ENCODE assay signal across 8 cellular contexts in genomic region chr1:174726167-174726879, GRCh38.
DNase-seq lines count a peak whose midpoint lies in the region; ATAC-seq and TF ChIP-seq lines count a peak whose summit lies in the region.

No MANE protein-coding gene starts in this region.

- H3K27ac ChIP-seq in GM23248, result no peak overlapping the region
- no peak overlapping the region for H3K27ac ChIP-seq in RWPE1
- no peak overlapping the region for H3K27ac ChIP-seq in gastroesophageal sphincter

- POLR2A ChIA-PET in AG04449 (lab: Yijun Ruan, JAX), result no interaction called here
- POLR2A ChIA-PET in RWPE1 (lab: Yijun Ruan, JAX; ENCODE audit: low non-redundant PET), result no interaction called here

- no peaks in the 10 kb centered on the region for H3K27me3 ChIP-seq in GM23248 (replicated peaks; ENCODE audit: insufficient read depth)
- H3K27me3 ChIP-seq in gastroesophageal sphincter, result no peaks in the 10 kb centered on the region

- H3K9ac ChIP-seq in GM23248, result no peak overlapping the region

- H3K36me3 ChIP-seq in GM23248 (ENCODE audit: low read depth) (no peaks in the 10 kb centered on the region), gastroesophageal sphincter (no peaks in the 10 kb centered on the region)

- peaks cover 9% of the 10 kb centered on the region; the same call in 1 of the 2 replicates for H3K4me1 ChIP-seq in GM23248 (ENCODE audit: insufficient read depth)
- no peaks in the 10 kb centered on the region for H3K4me1 ChIP-seq in gastroesophageal sphincter

- CTCF ChIA-PET in AG04449 (lab: Yijun Ruan, JAX), result interaction anchor here (0.6 to 9.0 kb wide), 23 partner anchors 9 to 1984 kb away, joined by 3 to 145 read pairs (median 6); no protein-coding TSS in a partner anchor
- CTCF ChIA-PET in RWPE1 (lab: Yijun Ruan, JAX), result interaction anchor here (0.5 to 1.4 kb wide), 12 partner anchors 9 to 631 kb away, joined by 3 to 18 read pairs (median 4); no protein-coding TSS in a partner anchor

- H3K9me3 ChIP-seq in GM23248 (ENCODE audit: low read depth) (no peaks in the 10 kb centered on the region), gastroesophageal sphincter (no peaks in the 10 kb centered on the region)

- no peak for TF ChIP-seq EP300 in gastroesophageal sphincter (IDR thresholded peaks at IDR 0.05)

- DNase-seq in AG04449 (ENCODE audit: low read depth, low spot score) (no peak), GM23248 (peak; percentile 67), RWPE1 (ENCODE audit: low spot score) (no peak)
- no peak for DNase-seq in activated CD4-positive, alpha-beta T cell treated with anti-CD3 and anti-CD28 coated beads for 1 hour

- H2AFZ ChIP-seq in GM23248, result no peak overlapping the region

- H3K4me3 ChIP-seq in AG04449 (ENCODE audit: low read depth, low read length) (no peak overlapping the region), GM23248 (no peak overlapping the region), gastroesophageal sphincter (no peak overlapping the region)

- H3K9me2 ChIP-seq in GM23248 (ENCODE audit: insufficient read depth), result no peaks in the 10 kb centered on the region

- WGBS in GM23248 (ENCODE audit: low coverage in 1 of 2, low lambda C conversion rate in 2 of 2, missing lambda C conversion rate in 2 of 2), 2 experiments, result 29 to 40% methylated on average over 2 of the region's 2 CpGs
- 45 to 100% methylated on average over 1 to 2 of the region's 2 CpGs for WGBS in gastroesophageal sphincter (ENCODE audit: low coverage in 1 of 2), 2 donors

- no peaks in the 10 kb centered on the region for H3F3A ChIP-seq in GM23248 (ENCODE audit: insufficient read depth)

- TF ChIP-seq CTCF in AG04449 (IDR thresholded peaks at IDR 0.05; ENCODE audit: insufficient read depth, low read length, missing control alignments), result peak; percentile 20
- peak; percentile 58 for TF ChIP-seq CTCF in RWPE1 (conservative IDR thresholded peaks at IDR 0.05; ENCODE audit: low read depth)
- peak in 3 of 4 experiments; percentile 25 to 40 (median 27) for TF ChIP-seq CTCF in gastroesophageal sphincter (IDR thresholded peaks at IDR 0.05)

- no peak for ATAC-seq in gastroesophageal sphincter
- ATAC-seq in GM18867 (IDR thresholded peaks at IDR 0.05; ENCODE audit: unreplicated experiment), result no peak
- no peak for ATAC-seq in GM18505 (IDR thresholded peaks at IDR 0.05; ENCODE audit: unreplicated experiment)
- ATAC-seq in GM19463 (IDR thresholded peaks at IDR 0.05; ENCODE audit: unreplicated experiment), result no peak

- no peak overlapping the region for H3K4me2 ChIP-seq in GM23248 (ENCODE audit: unreplicated experiment)

- no peaks in the 10 kb centered on the region for H3K79me2 ChIP-seq in GM23248 (ENCODE audit: insufficient read depth)

- no peaks in the 10 kb centered on the region for H4K20me1 ChIP-seq in GM23248 (ENCODE audit: insufficient read depth)

- no peak for TF ChIP-seq POLR2A in gastroesophageal sphincter (IDR thresholded peaks at IDR 0.05)
- no peak for TF ChIP-seq POLR2A in GM18505 (IDR thresholded peaks at IDR 0.05; ENCODE audit: borderline replicate concordance, extremely low read depth, insufficient read depth, insufficient read length)

- in situ Hi-C loops in GM23248 (cut with MboI), result no loop called here
